20 cellular contexts compared by ENCODE assay signal in the genomic region with DNA sequence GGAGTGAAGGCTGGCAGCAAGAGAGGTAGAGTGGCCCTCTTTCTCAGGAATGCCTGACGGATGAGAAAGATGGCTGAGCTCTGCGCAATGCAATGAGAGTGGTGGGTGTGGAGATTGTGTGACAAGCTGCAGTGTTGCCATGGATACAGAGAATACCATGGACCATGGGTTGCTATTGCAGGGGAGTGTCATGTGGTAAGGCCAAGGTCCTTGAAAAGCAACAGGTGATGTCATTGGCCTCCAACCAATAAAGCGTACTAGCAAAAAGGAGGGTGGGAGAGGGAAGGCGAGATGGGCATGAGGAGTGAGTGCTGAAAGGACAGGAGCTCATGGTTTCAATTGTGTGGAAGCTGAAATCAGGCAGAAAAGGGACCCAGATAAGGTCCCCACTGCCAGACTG. TPM values are rescaled to one million over a fixed set of nuclear protein-coding genes. Genes with fewer than 3 reads are reported as not detected.
DNase-seq lines count a peak whose midpoint lies in the region; ATAC-seq and TF ChIP-seq lines count a peak whose summit lies in the region.
"Had no signal": no experiment of that assay in that cellular context is flagged by ENCODE, and none has a peak within 500 bp of the region (broad histone marks: within the 10 kb centered on the region; RNA-seq: fewer than 3 reads in every experiment).

No MANE protein-coding gene starts in this region.

- no peaks in the 10 kb centered on the region for H3K4me1 ChIP-seq in gastroesophageal sphincter
- H3K4me1 ChIP-seq: BLaER1, SJCRH30 had no signal

- no peaks in the 10 kb centered on the region for H3K36me3 ChIP-seq in gastroesophageal sphincter
- H3K36me3 ChIP-seq: BLaER1, SJCRH30 had no signal

- DNase-seq in NCI-H1417 (lab: John Stamatoyannopoulos, UW) (peak; percentile 6 to 59 (median 12)), NCI-H1417 treated with DMSO at 0.1 percent for 48 hours (lab: John Stamatoyannopoulos, UW) (no peak), CD14-positive monocyte (ENCODE audit: low spot score) (no peak), NCI-H2196 treated with DMSO at 0.1 percent for 48 hours (lab: John Stamatoyannopoulos, UW; ENCODE audit: unreplicated experiment) (peak; percentile 5), iPS-NIHi11 (ENCODE audit: low spot score) (peak; percentile 8), lower leg skin (ENCODE audit: low spot score in 2 of 2) (no peak)
- DNase-seq: GF-D8, GM23248, HFFc6, KG1, NCI-H1930, NCI-H446, NCI-H774, PC-9, SJCRH30 had no signal

- no peak for TF ChIP-seq POLR2A in lower leg skin (IDR thresholded peaks at IDR 0.05)
- TF ChIP-seq POLR2A in gastroesophageal sphincter (IDR thresholded peaks at IDR 0.05) = no peak

- H3K4me3 Mint-ChIP-seq in CD14-positive monocyte = peak overlapping the region in 1 of 2 donors; percentile 11
- H3K4me3 Mint-ChIP-seq: HFFc6 had no signal

- no peak for TF ChIP-seq EP300 in gastroesophageal sphincter (IDR thresholded peaks at IDR 0.05)

- H3K9me3 Mint-ChIP-seq in CD14-positive monocyte = peaks cover 0 to 7% (median 0%) of the 10 kb centered on the region in 7 donors
- H3K9me3 Mint-ChIP-seq: HFFc6 had no signal

- TF ChIP-seq CTCF in CD14-positive monocyte (IDR thresholded peaks at IDR 0.05) = no peak
- no peak for TF ChIP-seq CTCF in lower leg skin (IDR thresholded peaks at IDR 0.05)
- TF ChIP-seq CTCF in gastroesophageal sphincter (IDR thresholded peaks at IDR 0.05) = no peak

- H3K4me1 Mint-ChIP-seq in CD14-positive monocyte = peaks cover 48% of the 10 kb centered on the region

- no peak overlapping the region for H3K4me3 ChIP-seq in lower leg skin (ENCODE audit: low read depth, poor library complexity, severe bottlenecking)
- no peak overlapping the region for H3K4me3 ChIP-seq in gastroesophageal sphincter
- H3K4me3 ChIP-seq: BLaER1, GM23248, PC-9, SJCRH30 had no signal

- intact Hi-C loops in CD14-positive monocyte (cut with micrococcal nuclease) (no loop called here), lower leg skin (cut with DNase I; ENCODE audit: low total_unique reads) (no loop called here)

- ATAC-seq in gastroesophageal sphincter (no peak), HG02973 (IDR thresholded peaks at IDR 0.05; ENCODE audit: unreplicated experiment) (no peak)

- H3K27ac ChIP-seq in gastroesophageal sphincter = no peak overlapping the region
- H3K27ac ChIP-seq: BLaER1, GM23248, PC-9, SJCRH30 had no signal

- H3K9me3 ChIP-seq in gastroesophageal sphincter = no peaks in the 10 kb centered on the region
- H3K9me3 ChIP-seq: BLaER1, SJCRH30 had no signal

- H3K36me3 Mint-ChIP-seq in CD14-positive monocyte = no peaks in the 10 kb centered on the region

- H3K27ac Mint-ChIP-seq in CD14-positive monocyte = peak overlapping the region in 4 of 7 donors; percentile 27 to 78 (median 60)
- H3K27ac Mint-ChIP-seq: HFFc6 had no signal

- peaks cover 0 to 9% (median 2%) of the 10 kb centered on the region in 3 donors for H3K27me3 Mint-ChIP-seq in CD14-positive monocyte (ENCODE audit: low read depth in 3 of 3)

- no peaks in the 10 kb centered on the region for H3K27me3 ChIP-seq in gastroesophageal sphincter
- H3K27me3 ChIP-seq: SJCRH30 had no signal

- WGBS in lower leg skin, 2 donors = 70 to 78% methylated on average over 4 of the region's 4 CpGs
- WGBS in gastroesophageal sphincter (ENCODE audit: low coverage in 1 of 2), 2 donors = 65 to 80% methylated on average over 2 to 4 of the region's 4 CpGs

RNA-seq across cellular contexts. Expression of a gene that starts 1.8 kb away (rescaled TPM):
- polyA plus RNA-seq in CD14-positive monocyte = under 1 TPM in 1 of 2 donors, not detected in 1; 0.06 TPM
- total RNA-seq in lower leg skin (not detected), gastroesophageal sphincter (not detected)
- total RNA-seq: A172, Daoy, GM23248, HFFc6, PC-9, SJCRH30 had no signal
- polyA plus RNA-seq: GM23248 had no signal

Comparison
In these comparisons a context has a peak if more than half of its experiments do, and no peak if none do; other contexts are left out.
1. DNase-seq: peak in NCI-H1417 (3 of 3), NCI-H2196 treated with DMSO at 0.1 percent for 48 hours (single experiment) and iPS-NIHi11 (single experiment); none in NCI-H1417 treated with DMSO at 0.1 percent for 48 hours (single experiment), CD14-positive monocyte (single experiment) and lower leg skin (0 of 2).